In the genomic region with DNA sequence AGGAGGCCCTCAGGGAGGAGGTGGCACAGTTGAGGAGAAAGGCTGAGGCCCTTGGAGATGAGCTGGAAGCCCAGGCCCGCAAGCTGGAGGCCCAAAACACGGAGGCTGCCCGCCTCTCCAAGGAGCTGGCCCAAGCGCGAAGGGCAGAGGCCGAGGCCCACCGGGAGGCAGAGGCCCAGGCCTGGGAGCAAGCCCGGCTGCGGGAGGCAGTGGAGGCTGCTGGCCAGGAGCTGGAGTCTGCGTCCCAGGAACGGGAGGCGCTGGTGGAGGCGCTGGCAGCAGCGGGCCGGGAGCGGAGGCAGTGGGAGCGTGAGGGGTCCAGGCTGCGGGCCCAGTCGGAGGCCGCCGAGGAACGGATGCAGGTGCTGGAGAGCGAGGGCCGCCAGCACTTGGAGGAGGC, we compare ENCODE assay signal across 28 cellular contexts.
"Had no signal": no experiment of that assay in that cellular context is flagged by ENCODE, and none has a peak within 500 bp of the region (broad histone marks: within the 10 kb centered on the region; RNA-seq: fewer than 3 reads in every experiment).

No MANE protein-coding gene starts in this region.

- H3K27me3 Mint-ChIP-seq: activated CD4-positive, alpha-beta memory T cell treated with anti-CD3 and anti-CD28 coated beads for 36 hours; activated naive CD4-positive, alpha-beta T cell treated with anti-CD3 and anti-CD28 coated beads, Interleukin-2, amount 10 ng/mL, durations not matched to agents 7 days and 5 days; activated T-cell treated with anti-CD3 and anti-CD28 coated beads, Interleukin-2, amount 50 U/mL, for 24 hours; effector memory CD8-positive, alpha-beta T cell; naive thymus-derived CD8-positive, alpha-beta T cell had no signal

- H3K9me3 ChIP-seq: gastrocnemius medialis, lower lobe of right lung, pancreas, psoas muscle, right atrium auricular region, suprapubic skin, tibial artery, upper lobe of right lung had no signal

- H3K4me3 ChIP-seq: gastrocnemius medialis, lower lobe of right lung, pancreas, psoas muscle, right atrium auricular region, smooth muscle cell, suprapubic skin, tibial artery, upper lobe of right lung had no signal

- H3K9me3 Mint-ChIP-seq: activated CD4-positive, alpha-beta memory T cell treated with anti-CD3 and anti-CD28 coated beads for 36 hours; activated naive CD4-positive, alpha-beta T cell treated with anti-CD3 and anti-CD28 coated beads, Interleukin-2, amount 10 ng/mL, durations not matched to agents 7 days and 5 days; activated T-cell treated with anti-CD3 and anti-CD28 coated beads, Interleukin-2, amount 50 U/mL, for 24 hours; effector memory CD8-positive, alpha-beta T cell; immature natural killer cell; naive thymus-derived CD8-positive, alpha-beta T cell had no signal

- H3K4me3 Mint-ChIP-seq: activated CD4-positive, alpha-beta memory T cell treated with anti-CD3 and anti-CD28 coated beads for 36 hours; activated naive CD4-positive, alpha-beta T cell treated with anti-CD3 and anti-CD28 coated beads, Interleukin-2, amount 10 ng/mL, durations not matched to agents 7 days and 5 days; activated T-cell treated with anti-CD3 and anti-CD28 coated beads, Interleukin-2, amount 50 U/mL, for 24 hours; effector memory CD8-positive, alpha-beta T cell; naive thymus-derived CD8-positive, alpha-beta T cell had no signal

- H3K27me3 ChIP-seq: gastrocnemius medialis, pancreas, right atrium auricular region, suprapubic skin, tibial artery, upper lobe of right lung had no signal

- DNase-seq: activated CD4-positive, alpha-beta memory T cell treated with anti-CD3 and anti-CD28 coated beads for 36 hours; activated CD4-positive, alpha-beta T cell treated with anti-CD3 and anti-CD28 coated beads for 48 hours; activated CD8-positive, alpha-beta memory T cell treated with anti-CD3 and anti-CD28 coated beads, Interleukin-2, amount 50 U/mL, for 48 hours; activated gamma-delta T cell; activated naive CD4-positive, alpha-beta T cell treated with anti-CD3 and anti-CD28 coated beads, Interleukin-2, amount 10 ng/mL, durations not matched to agents 7 days and 5 days; activated T-cell treated with anti-CD3 and anti-CD28 coated beads, Interleukin-2, amount 50 U/mL, for 24 hours; amygdala; caudate nucleus; cortex of kidney; effector memory CD8-positive, alpha-beta T cell; erythroblast; gastrocnemius medialis; hypothalamus; immature natural killer cell; lower lobe of right lung; mesenchymal stem cell; naive thymus-derived CD8-positive, alpha-beta T cell; pancreas; psoas muscle; stimulated activated CD4-positive, alpha-beta T cell treated with anti-CD3 and anti-CD28 coated beads, Interleukin-1b, Interleukin-23, amount 100 ng/mL, for 48 hours; stimulated activated naive CD4-positive, alpha-beta T cell; T-helper 1 cell; tibial artery; upper lobe of right lung had no signal

- H3K36me3 ChIP-seq: gastrocnemius medialis, pancreas, right atrium auricular region, suprapubic skin, tibial artery, upper lobe of right lung had no signal

- H3K27ac Mint-ChIP-seq: activated CD4-positive, alpha-beta memory T cell treated with anti-CD3 and anti-CD28 coated beads for 36 hours; activated naive CD4-positive, alpha-beta T cell treated with anti-CD3 and anti-CD28 coated beads, Interleukin-2, amount 10 ng/mL, durations not matched to agents 7 days and 5 days; activated T-cell treated with anti-CD3 and anti-CD28 coated beads, Interleukin-2, amount 50 U/mL, for 24 hours had no signal

- H3K4me2 ChIP-seq: smooth muscle cell had no signal

- ATAC-seq: effector memory CD8-positive, alpha-beta T cell; gastrocnemius medialis; left lobe of liver; lower lobe of right lung; naive thymus-derived CD8-positive, alpha-beta T cell; pancreas; psoas muscle; upper lobe of right lung had no signal

- H3K27ac ChIP-seq: gastrocnemius medialis, lower lobe of right lung, pancreas, psoas muscle, right atrium auricular region, suprapubic skin, tibial artery, upper lobe of right lung had no signal
